In the genomic region with DNA sequence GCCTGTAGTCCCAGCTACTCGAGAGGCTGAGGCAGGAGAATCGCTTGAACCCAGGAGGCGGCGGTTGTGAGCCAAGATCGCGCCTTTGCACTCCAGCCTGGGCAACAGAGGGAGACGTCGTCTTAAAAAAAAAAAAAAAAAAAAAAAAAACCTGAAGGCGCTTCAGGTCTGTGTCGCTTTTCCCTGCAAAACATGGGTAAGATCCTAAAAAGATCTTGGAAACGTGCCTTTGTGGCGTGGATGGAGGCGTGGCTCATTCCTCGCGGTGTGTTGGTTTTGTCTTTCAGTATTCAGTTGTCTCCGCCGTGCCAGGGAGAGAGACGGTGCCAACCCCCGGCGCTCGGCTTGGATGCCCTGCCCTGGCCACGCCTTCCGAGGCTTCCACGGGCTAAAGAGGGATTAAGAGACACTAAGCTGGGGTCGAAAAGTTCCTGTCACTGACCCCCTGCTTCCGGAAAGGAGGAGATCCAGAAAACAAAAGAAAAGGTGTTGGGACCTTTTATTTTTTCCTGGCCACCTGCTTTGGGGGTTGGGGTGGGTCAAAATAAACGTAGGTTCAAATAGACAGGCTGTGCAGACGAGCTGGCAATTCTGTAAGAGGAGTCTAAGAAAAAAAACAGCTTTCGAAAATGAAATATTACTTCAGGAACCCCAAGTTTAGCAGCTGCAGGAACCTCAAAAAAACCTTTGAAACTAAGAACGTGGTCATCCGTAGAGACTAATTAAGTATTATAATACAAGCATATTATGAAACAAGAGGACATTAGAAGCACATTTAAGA, we compare ENCODE assay signal across 8 cellular contexts. TPM values are rescaled to one million over a fixed set of nuclear protein-coding genes. Genes with fewer than 3 reads are reported as not detected.
A peak's percentile ranks its signal among the peaks of the same experiment; 100 is the strongest.
DNase-seq lines count a peak whose midpoint lies in the region; ATAC-seq and TF ChIP-seq lines count a peak whose summit lies in the region.

No MANE protein-coding gene starts in this region.

- peak overlapping the region; percentile 57 for H2BK5ac ChIP-seq in trophoblast cell (ENCODE audit: low read depth, low read length, poor library complexity)

- H2BK12ac ChIP-seq in trophoblast cell (ENCODE audit: low read length) = peak overlapping the region; percentile 46

- H3K4ac ChIP-seq in trophoblast cell (ENCODE audit: low read depth, low read length) = peak overlapping the region; percentile 46

- peak; percentile 37 for DNase-seq in DMS79 (lab: John Stamatoyannopoulos, UW)
- DNase-seq in HFFc6 = no peak
- peak; percentile 73 for DNase-seq in NCI-H82 (lab: John Stamatoyannopoulos, UW)
- DNase-seq in activated T-helper 1 cell treated with anti-CD3 and anti-CD28 coated beads, Interleukin-12 subunit alpha, Interleukin-12 subunit beta, Interleukin-2, Interleukin-4 antibody, amounts not matched to agents 30 ng/mL and 10 ng/mL and 1 ng/mL, durations not matched to agents 14 hours and 24 hours and 36 hours (ENCODE audit: low spot score) = no peak
- peak; percentile 29 for DNase-seq in germinal center (ENCODE audit: low spot score)
- DNase-seq in trophoblast cell = peak in 1 of 2 donors; percentile 38
- DNase-seq in posterior vena cava (ENCODE audit: low spot score) = no peak

- H3K36me3 ChIP-seq in trophoblast cell (ENCODE audit: control insufficient read depth in 1 of 2, insufficient read depth in 2 of 2, low read length in 2 of 2) = no peaks in the 10 kb centered on the region

- no peak overlapping the region for H2AK5ac ChIP-seq in trophoblast cell (ENCODE audit: low read length)

- peaks cover 13% of the 10 kb centered on the region for H3K79me1 ChIP-seq in trophoblast cell (ENCODE audit: low read length)

- peak overlapping the region; percentile 77 for H4K12ac ChIP-seq in trophoblast cell (ENCODE audit: low read depth, low read length)

- H2BK120ac ChIP-seq in trophoblast cell (ENCODE audit: insufficient read depth, low read length, poor library complexity) = peak overlapping the region; percentile 75

- peaks cover 28% of the 10 kb centered on the region for H3K4me1 Mint-ChIP-seq in HFFc6 (ENCODE audit: low read depth)
- H3K4me1 Mint-ChIP-seq in activated T-helper 1 cell treated with anti-CD3 and anti-CD28 coated beads, Interleukin-12 subunit alpha, Interleukin-12 subunit beta, Interleukin-2, Interleukin-4 antibody, amounts not matched to agents 30 ng/mL and 10 ng/mL and 1 ng/mL, durations not matched to agents 14 hours and 24 hours and 36 hours (ENCODE audit: low read depth) = peaks cover 26% of the 10 kb centered on the region

- H3K36me3 Mint-ChIP-seq in HFFc6 (ENCODE audit: low read depth) = no peaks in the 10 kb centered on the region
- peaks cover 8% of the 10 kb centered on the region for H3K36me3 Mint-ChIP-seq in activated T-helper 1 cell treated with anti-CD3 and anti-CD28 coated beads, Interleukin-12 subunit alpha, Interleukin-12 subunit beta, Interleukin-2, Interleukin-4 antibody, amounts not matched to agents 30 ng/mL and 10 ng/mL and 1 ng/mL, durations not matched to agents 14 hours and 24 hours and 36 hours (ENCODE audit: low read depth)

- peaks cover 15% of the 10 kb centered on the region for H3K79me2 ChIP-seq in trophoblast cell (ENCODE audit: control insufficient read depth, insufficient read depth, low read length, poor library complexity)

- no peak for ATAC-seq in GM21528 (IDR thresholded peaks at IDR 0.05; ENCODE audit: low FRiP score, unreplicated experiment)

- peak overlapping the region; percentile 33 for H3K18ac ChIP-seq in trophoblast cell (ENCODE audit: low read length)

- WGBS in trophoblast cell (ENCODE audit: extremely low coverage, insufficient coverage, insufficient read length) = no CpG with 5 or more reads among the region's 31 CpGs

- intact Hi-C loops in activated T-helper 1 cell treated with anti-CD3 and anti-CD28 coated beads, Interleukin-12 subunit alpha, Interleukin-12 subunit beta, Interleukin-2, Interleukin-4 antibody, amounts not matched to agents 30 ng/mL and 10 ng/mL and 1 ng/mL, durations not matched to agents 14 hours and 24 hours and 36 hours (cut with micrococcal nuclease) = loop anchor here (1.0 to 5.0 kb wide), 5 partner anchors 39 to 608 kb away; a partner anchor contains a TSS
- intact Hi-C loops in posterior vena cava (cut with DNase I) = no loop called here

- peak overlapping the region; percentile 26 for H4K91ac ChIP-seq in trophoblast cell (ENCODE audit: low read depth, low read length)

- peak overlapping the region; percentile 53 for H3K14ac ChIP-seq in trophoblast cell (ENCODE audit: low read length)

- no peaks in the 10 kb centered on the region for H3K9me3 Mint-ChIP-seq in HFFc6
- H3K9me3 Mint-ChIP-seq in activated T-helper 1 cell treated with anti-CD3 and anti-CD28 coated beads, Interleukin-12 subunit alpha, Interleukin-12 subunit beta, Interleukin-2, Interleukin-4 antibody, amounts not matched to agents 30 ng/mL and 10 ng/mL and 1 ng/mL, durations not matched to agents 14 hours and 24 hours and 36 hours = no peaks in the 10 kb centered on the region

- peak overlapping the region; percentile 85 for H2AFZ ChIP-seq in trophoblast cell (ENCODE audit: insufficient read depth, low read length, poor library complexity)

- H3K4me2 ChIP-seq in trophoblast cell (ENCODE audit: low read length) = peak overlapping the region; percentile 73

- no peaks in the 10 kb centered on the region for H3K27me3 ChIP-seq in trophoblast cell (ENCODE audit: insufficient read depth, low read length)

- peaks cover 5% of the 10 kb centered on the region for H3K27me3 Mint-ChIP-seq in HFFc6 (ENCODE audit: insufficient read depth)
- H3K27me3 Mint-ChIP-seq in activated T-helper 1 cell treated with anti-CD3 and anti-CD28 coated beads, Interleukin-12 subunit alpha, Interleukin-12 subunit beta, Interleukin-2, Interleukin-4 antibody, amounts not matched to agents 30 ng/mL and 10 ng/mL and 1 ng/mL, durations not matched to agents 14 hours and 24 hours and 36 hours (ENCODE audit: insufficient read depth) = peaks cover 12% of the 10 kb centered on the region

- peak overlapping the region; percentile 14; the same call in 1 of the 2 replicates for H3K27ac Mint-ChIP-seq in HFFc6
- peak overlapping the region; percentile 83 for H3K27ac Mint-ChIP-seq in activated T-helper 1 cell treated with anti-CD3 and anti-CD28 coated beads, Interleukin-12 subunit alpha, Interleukin-12 subunit beta, Interleukin-2, Interleukin-4 antibody, amounts not matched to agents 30 ng/mL and 10 ng/mL and 1 ng/mL, durations not matched to agents 14 hours and 24 hours and 36 hours

- TF ChIP-seq CTCF in HFFc6 (IDR thresholded peaks at IDR 0.05) = no peak

- peaks cover 0 to 2% of the 10 kb centered on the region in 2 experiments for H3K4me1 ChIP-seq in trophoblast cell (ENCODE audit: control insufficient read depth in 1 of 2, insufficient read depth in 2 of 2, low read length in 2 of 2)

- H3K4me3 ChIP-seq in trophoblast cell (ENCODE audit: low read depth, low read length) = peak overlapping the region; percentile 68

- H4K8ac ChIP-seq in trophoblast cell (ENCODE audit: low read depth, low read length) = peak overlapping the region; percentile 74

- H3K9ac ChIP-seq in trophoblast cell (ENCODE audit: low read length) = no peak overlapping the region

- no peak overlapping the region for H3K23ac ChIP-seq in trophoblast cell (ENCODE audit: low read length)

- H3K9me3 ChIP-seq in trophoblast cell (ENCODE audit: insufficient read depth, low read depth, low read length) = no peaks in the 10 kb centered on the region

- H3K27ac ChIP-seq in trophoblast cell (ENCODE audit: low read depth, low read length) = no peak overlapping the region

- peak overlapping the region; percentile 91 for H3K4me3 Mint-ChIP-seq in HFFc6
- H3K4me3 Mint-ChIP-seq in activated T-helper 1 cell treated with anti-CD3 and anti-CD28 coated beads, Interleukin-12 subunit alpha, Interleukin-12 subunit beta, Interleukin-2, Interleukin-4 antibody, amounts not matched to agents 30 ng/mL and 10 ng/mL and 1 ng/mL, durations not matched to agents 14 hours and 24 hours and 36 hours = peak overlapping the region; percentile 95

RNA-seq across cellular contexts. Expression of a gene that starts 1.1 kb away (rescaled TPM):
- total RNA-seq in HFFc6 (2021; fragmentation: NEBNext Ultra II Directional; extraction: Animal tissue kit (Norgen Biotek cat#: 25700)) = 1 to 10 TPM; 7.0 to 9.7 (median 7.7) TPM
- 36.5 and 38.0 TPM in 2 replicates for total RNA-seq in activated T-helper 1 cell treated with anti-CD3 and anti-CD28 coated beads, Interleukin-12 subunit alpha, Interleukin-12 subunit beta, Interleukin-2, Interleukin-4 antibody, amounts not matched to agents 30 ng/mL and 10 ng/mL and 1 ng/mL, durations not matched to agents 14 hours and 24 hours and 36 hours
- 57.7 and 60.4 TPM in 2 replicates for polyA plus RNA-seq in trophoblast cell (2013)
- 10 to 100 TPM in 1 of 2 donors, 1 to 10 TPM in 1; 7.4 to 10.2 TPM for total RNA-seq in posterior vena cava

Comparison
In these comparisons a context has a peak if more than half of its experiments do, and no peak if none do; other contexts are left out.
1. DNase-seq: peak in DMS79 (single experiment), NCI-H82 (single experiment) and germinal center (single experiment); none in HFFc6 (single experiment), activated T-helper 1 cell treated with anti-CD3 and anti-CD28 coated beads, Interleukin-12 subunit alpha, Interleukin-12 subunit beta, Interleukin-2, Interleukin-4 antibody, amounts not matched to agents 30 ng/mL and 10 ng/mL and 1 ng/mL, durations not matched to agents 14 hours and 24 hours and 36 hours (single experiment) and posterior vena cava (single experiment).